23 cellular contexts compared by ENCODE assay signal in genomic region chr17:51214920-51215319, GRCh38.
DNase-seq lines count a peak whose midpoint lies in the region; ATAC-seq, FAIRE-seq and TF ChIP-seq lines count a peak whose summit lies in the region.
"Had no signal": no experiment of that assay in that cellular context is flagged by ENCODE, and none has a peak within 500 bp of the region (broad histone marks: within the 10 kb centered on the region; RNA-seq: fewer than 3 reads in every experiment).

No MANE protein-coding gene starts in this region.

- H3K4me3 Mint-ChIP-seq in stimulated activated effector memory CD8-positive, alpha-beta T cell treated with anti-CD3 and anti-CD28 coated beads, Interleukin-12 subunit alpha, Interleukin-12 subunit beta, amount 100 ng/mL, for 72 hours, result no peak overlapping the region
- H3K4me3 Mint-ChIP-seq: B cell; CD8-positive, alpha-beta T cell had no signal

- DNase-seq in H54 (ENCODE audit: insufficient read length, low spot score) (no peak), amniotic epithelial cell (ENCODE audit: low read depth) (peak; percentile 63), iris pigment epithelial cell (ENCODE audit: low read depth) (peak; percentile 39), D721Med (ENCODE audit: insufficient read length, low spot score) (no peak)
- no peak for DNase-seq in stimulated activated effector memory CD8-positive, alpha-beta T cell treated with anti-CD3 and anti-CD28 coated beads, Interleukin-12 subunit alpha, Interleukin-12 subunit beta, amount 100 ng/mL, for 72 hours (ENCODE audit: low spot score in 2 of 2)
- DNase-seq: CD8-positive, alpha-beta T cell; DMS79 treated with DMSO at 0.1 percent for 48 hours; GF-D8; GOT3; Kasumi-1; NCI-H1105; NCI-H1436 treated with DMSO at 0.1 percent for 48 hours; NCI-H2029; NCI-H446 treated with DMSO at 0.1 percent for 48 hours; NCI-H526; PC-9; Right ventricle myocardium superior had no signal

- H3K4me1 Mint-ChIP-seq in stimulated activated effector memory CD8-positive, alpha-beta T cell treated with anti-CD3 and anti-CD28 coated beads, Interleukin-12 subunit alpha, Interleukin-12 subunit beta, amount 100 ng/mL, for 72 hours, result no peaks in the 10 kb centered on the region
- H3K4me1 Mint-ChIP-seq: B cell had no signal

- peaks cover 91% of the 10 kb centered on the region for H3K36me3 Mint-ChIP-seq in stimulated activated effector memory CD8-positive, alpha-beta T cell treated with anti-CD3 and anti-CD28 coated beads, Interleukin-12 subunit alpha, Interleukin-12 subunit beta, amount 100 ng/mL, for 72 hours

- no peak for TF ChIP-seq POLR2A in H54 (IDR thresholded peaks at IDR 0.05; ENCODE audit: low read depth, low read length)

- no peak for ATAC-seq in stimulated activated effector memory CD8-positive, alpha-beta T cell treated with anti-CD3 and anti-CD28 coated beads, Interleukin-12 subunit alpha, Interleukin-12 subunit beta, amount 100 ng/mL, for 72 hours
- ATAC-seq in HG03439 (IDR thresholded peaks at IDR 0.05; ENCODE audit: unreplicated experiment), result no peak
- no peak for ATAC-seq in HG03095 (IDR thresholded peaks at IDR 0.05; ENCODE audit: unreplicated experiment)
- ATAC-seq: CD8-positive, alpha-beta T cell; HCT116; K562 had no signal

- TF ChIP-seq CTCF in D721Med (IDR thresholded peaks at IDR 0.05; ENCODE audit: insufficient read depth, missing control alignments), result no peak

- FAIRE-seq in H54 (lab: Jason Lieb, UNC), result peak; percentile 30
- no peak for FAIRE-seq in D721Med (lab: Jason Lieb, UNC)
- FAIRE-seq: GM12891, K562 had no signal

- H3K27ac Mint-ChIP-seq in stimulated activated effector memory CD8-positive, alpha-beta T cell treated with anti-CD3 and anti-CD28 coated beads, Interleukin-12 subunit alpha, Interleukin-12 subunit beta, amount 100 ng/mL, for 72 hours, result peak overlapping the region; percentile 29
- H3K27ac Mint-ChIP-seq: B cell; CD8-positive, alpha-beta T cell had no signal

- no peaks in the 10 kb centered on the region for H3K9me3 Mint-ChIP-seq in stimulated activated effector memory CD8-positive, alpha-beta T cell treated with anti-CD3 and anti-CD28 coated beads, Interleukin-12 subunit alpha, Interleukin-12 subunit beta, amount 100 ng/mL, for 72 hours
- H3K9me3 Mint-ChIP-seq: CD8-positive, alpha-beta T cell had no signal

Comparison
In these comparisons a context has a peak if more than half of its experiments do, and no peak if none do; other contexts are left out.
1. DNase-seq: peak in amniotic epithelial cell (single experiment) and iris pigment epithelial cell (single experiment); none in H54 (single experiment), stimulated activated effector memory CD8-positive, alpha-beta T cell treated with anti-CD3 and anti-CD28 coated beads, Interleukin-12 subunit alpha, Interleukin-12 subunit beta, amount 100 ng/mL, for 72 hours (0 of 2) and D721Med (single experiment).